Comparison of ENCODE assay signal across 1 cellular context in the genomic region with DNA sequence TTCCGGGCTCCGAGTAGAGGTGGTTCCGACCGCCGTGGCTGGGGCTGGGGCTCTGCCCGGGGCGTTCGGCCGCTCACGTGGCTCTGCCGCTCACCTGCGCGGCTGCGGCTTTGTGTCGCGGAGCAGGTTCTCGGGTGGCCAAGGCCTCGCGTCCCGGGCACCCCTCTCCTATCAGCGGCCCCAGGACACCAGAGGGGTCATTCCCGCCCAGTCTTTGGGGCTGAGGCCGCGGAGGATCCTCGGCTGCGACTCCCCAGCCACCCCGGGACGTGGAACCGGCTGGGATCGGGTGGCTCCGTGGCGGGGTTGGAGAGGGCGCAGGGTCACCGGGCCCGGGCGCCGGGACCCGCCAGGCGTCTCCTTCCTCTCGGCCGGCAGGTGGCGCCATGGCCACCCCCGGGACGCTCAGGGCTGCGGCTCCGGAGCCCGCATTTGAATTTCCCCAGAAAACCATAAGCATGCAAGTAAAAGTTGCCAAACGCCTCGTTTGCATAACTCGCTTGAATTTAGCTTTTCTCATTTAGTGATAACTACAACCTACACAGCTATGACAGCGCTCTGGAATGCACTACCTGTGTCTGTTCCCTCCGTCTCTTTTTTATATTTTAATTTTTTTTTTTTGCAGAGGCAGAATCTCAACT.
TF ChIP-seq lines count a peak whose summit lies in the region.

No MANE protein-coding gene starts in this region.

TF ChIP-seq in SK-N-SH, 30 proteins besides CTCF, POLR2A, EP300 and RAD21 (continued from another document):
- TF ChIP-seq NFIC (IDR thresholded peaks at IDR 0.05; ENCODE audit: borderline replicate concordance) = no peak
- TF ChIP-seq FOXM1 (IDR thresholded peaks at IDR 0.05; ENCODE audit: low read depth) = no peak
- TF ChIP-seq TAF1 (IDR thresholded peaks at IDR 0.05; ENCODE audit: borderline replicate concordance, low read depth, low read length) = no peak
- TF ChIP-seq POLR2AphosphoS5 (IDR thresholded peaks at IDR 0.05; ENCODE audit: low read depth, low read length) = no peak
- TF ChIP-seq SIN3A (IDR thresholded peaks at IDR 0.05; ENCODE audit: borderline replicate concordance, low read depth, low read length) = no peak
- TF ChIP-seq TCF12 (IDR thresholded peaks at IDR 0.05) = no peak
- TF ChIP-seq, protein P1, sequence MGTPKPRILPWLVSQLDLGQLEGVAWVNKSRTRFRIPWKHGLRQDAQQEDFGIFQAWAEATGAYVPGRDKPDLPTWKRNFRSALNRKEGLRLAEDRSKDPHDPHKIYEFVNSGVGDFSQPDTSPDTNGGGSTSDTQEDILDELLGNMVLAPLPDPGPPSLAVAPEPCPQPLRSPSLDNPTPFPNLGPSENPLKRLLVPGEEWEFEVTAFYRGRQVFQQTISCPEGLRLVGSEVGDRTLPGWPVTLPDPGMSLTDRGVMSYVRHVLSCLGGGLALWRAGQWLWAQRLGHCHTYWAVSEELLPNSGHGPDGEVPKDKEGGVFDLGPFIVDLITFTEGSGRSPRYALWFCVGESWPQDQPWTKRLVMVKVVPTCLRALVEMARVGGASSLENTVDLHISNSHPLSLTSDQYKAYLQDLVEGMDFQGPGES (IDR thresholded peaks at IDR 0.05; ENCODE audit: low read depth, low read length) = no peak
- 0 out of 2 replicates have a peak, but pooled peaks have one; percentile 32 for TF ChIP-seq NRF1 (IDR thresholded peaks at IDR 0.05; ENCODE audit: low read depth, low read length)
- TF ChIP-seq, protein P2, sequence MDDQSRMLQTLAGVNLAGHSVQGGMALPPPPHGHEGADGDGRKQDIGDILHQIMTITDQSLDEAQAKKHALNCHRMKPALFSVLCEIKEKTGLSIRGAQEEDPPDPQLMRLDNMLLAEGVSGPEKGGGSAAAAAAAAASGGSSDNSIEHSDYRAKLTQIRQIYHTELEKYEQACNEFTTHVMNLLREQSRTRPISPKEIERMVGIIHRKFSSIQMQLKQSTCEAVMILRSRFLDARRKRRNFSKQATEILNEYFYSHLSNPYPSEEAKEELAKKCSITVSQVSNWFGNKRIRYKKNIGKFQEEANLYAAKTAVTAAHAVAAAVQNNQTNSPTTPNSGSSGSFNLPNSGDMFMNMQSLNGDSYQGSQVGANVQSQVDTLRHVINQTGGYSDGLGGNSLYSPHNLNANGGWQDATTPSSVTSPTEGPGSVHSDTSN (IDR thresholded peaks at IDR 0.05) = no peak
- TF ChIP-seq CHD2 (IDR thresholded peaks at IDR 0.05; ENCODE audit: low read length, partially characterized antibody) = no peak
- no peak for TF ChIP-seq MEF2A (IDR thresholded peaks at IDR 0.05; ENCODE audit: borderline replicate concordance, low read depth)
- TF ChIP-seq ELF1 (IDR thresholded peaks at IDR 0.05) = no peak
- no peak; the same call in 1 of the 2 replicates for TF ChIP-seq RCOR1 (IDR thresholded peaks at IDR 0.05; ENCODE audit: low read length)
- TF ChIP-seq, protein P3, sequence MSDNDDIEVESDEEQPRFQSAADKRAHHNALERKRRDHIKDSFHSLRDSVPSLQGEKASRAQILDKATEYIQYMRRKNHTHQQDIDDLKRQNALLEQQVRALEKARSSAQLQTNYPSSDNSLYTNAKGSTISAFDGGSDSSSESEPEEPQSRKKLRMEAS (IDR thresholded peaks at IDR 0.05; ENCODE audit: low read depth) = no peak
- no peak for TF ChIP-seq GATA2 (CRISPR knock-in tag; IDR thresholded peaks at IDR 0.05)
- 0 out of 2 replicates have a peak, but pooled peaks have one; percentile 27 for TF ChIP-seq RFX5 (IDR thresholded peaks at IDR 0.05; ENCODE audit: low read length)
TF ChIP-seq in SK-N-SH: peak in this region for 4.
